Comparison of ENCODE assay signal across 14 cellular contexts in the genomic region with DNA sequence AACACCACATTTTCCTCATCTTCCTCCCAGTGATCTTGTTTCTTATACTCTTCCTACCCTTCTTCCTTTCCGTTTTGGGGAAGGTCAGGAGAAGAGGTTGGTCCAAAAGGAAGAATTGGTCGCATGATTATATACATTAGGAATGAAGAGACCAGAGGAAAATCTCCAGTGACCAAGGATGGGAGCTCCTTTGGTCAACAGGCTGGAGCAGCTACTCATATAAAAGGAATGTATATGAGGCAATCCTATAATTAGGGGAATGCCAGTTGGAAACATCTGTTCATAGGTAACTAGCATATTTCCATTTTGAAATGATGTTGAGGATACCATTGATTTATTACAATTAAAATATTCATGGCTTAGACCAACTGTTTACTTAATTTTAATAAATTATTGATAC.
DNase-seq lines count a peak whose midpoint lies in the region; ATAC-seq and TF ChIP-seq lines count a peak whose summit lies in the region.
"Had no signal": no experiment of that assay in that cellular context is flagged by ENCODE, and none has a peak within 500 bp of the region (broad histone marks: within the 10 kb centered on the region; RNA-seq: fewer than 3 reads in every experiment).

No MANE protein-coding gene starts in this region.

- peak overlapping the region; percentile 19; the same call in 1 of the 2 replicates for H3K27ac ChIP-seq in GM23248
- no peak overlapping the region for H3K27ac ChIP-seq in RWPE1
- H3K27ac ChIP-seq in trophoblast cell (ENCODE audit: low read depth, low read length) = no peak overlapping the region
- no peak overlapping the region for H3K27ac ChIP-seq in lower lobe of right lung
- H3K27ac ChIP-seq: uterus, VCaP had no signal

- H3K9me3 ChIP-seq in GM23248 (ENCODE audit: low read depth) (no peaks in the 10 kb centered on the region), trophoblast cell (ENCODE audit: insufficient read depth, low read depth, low read length) (no peaks in the 10 kb centered on the region), lower lobe of right lung (no peaks in the 10 kb centered on the region)
- H3K9me3 ChIP-seq: uterus had no signal

- WGBS in GM23248 (ENCODE audit: low coverage in 1 of 2, low lambda C conversion rate in 2 of 2, missing lambda C conversion rate in 2 of 2), 2 experiments = 21 to 25% methylated on average over 2 of the region's 2 CpGs
- no CpG with 5 or more reads among the region's 2 CpGs for WGBS in trophoblast cell (ENCODE audit: extremely low coverage, insufficient coverage, insufficient read length)

- H3K4me3 ChIP-seq in GM23248 (peak overlapping the region; percentile 30; the same call in 1 of the 2 replicates), epithelial cell of proximal tubule (ENCODE audit: low read depth, low read length) (no peak overlapping the region), trophoblast cell (ENCODE audit: low read depth, low read length) (no peak overlapping the region), lower lobe of right lung (no peak overlapping the region)
- H3K4me3 ChIP-seq: uterus had no signal

- H2AFZ ChIP-seq in GM23248 (peak overlapping the region; percentile 35; the same call in 1 of the 2 replicates), trophoblast cell (ENCODE audit: insufficient read depth, low read length, poor library complexity) (no peak overlapping the region)

- TF ChIP-seq CTCF in RWPE1 (conservative IDR thresholded peaks at IDR 0.05; ENCODE audit: low read depth) = no peak
- TF ChIP-seq CTCF in epithelial cell of proximal tubule (conservative IDR thresholded peaks at IDR 0.05; ENCODE audit: low read depth, low read length) = no peak
- TF ChIP-seq CTCF in lower lobe of right lung (IDR thresholded peaks at IDR 0.05) = no peak

- ATAC-seq in GM19351 (IDR thresholded peaks at IDR 0.05; ENCODE audit: unreplicated experiment) (no peak), lower lobe of right lung (no peak)

- POLR2A ChIA-PET in RWPE1 (lab: Yijun Ruan, JAX; ENCODE audit: low non-redundant PET) = no interaction called here

- in situ Hi-C loops in GM23248 (cut with MboI) = no loop called here

- intact Hi-C loops in lower lobe of right lung (cut with DNase I) = no loop called here

- no peak overlapping the region for H4K12ac ChIP-seq in trophoblast cell (ENCODE audit: low read depth, low read length)

- no peak overlapping the region for H2AK5ac ChIP-seq in trophoblast cell (ENCODE audit: low read length)

- H2BK5ac ChIP-seq in trophoblast cell (ENCODE audit: low read depth, low read length, poor library complexity) = no peak overlapping the region

- no peak overlapping the region for H2BK120ac ChIP-seq in trophoblast cell (ENCODE audit: insufficient read depth, low read length, poor library complexity)

- no peaks in the 10 kb centered on the region for H4K20me1 ChIP-seq in GM23248 (ENCODE audit: insufficient read depth)

- H3K36me3 ChIP-seq in GM23248 (ENCODE audit: low read depth) (no peaks in the 10 kb centered on the region), trophoblast cell (ENCODE audit: control insufficient read depth in 1 of 2, insufficient read depth in 2 of 2, low read length in 2 of 2) (no peaks in the 10 kb centered on the region), lower lobe of right lung (no peaks in the 10 kb centered on the region)
- H3K36me3 ChIP-seq: uterus had no signal

- H3K9ac ChIP-seq in GM23248 (no peak overlapping the region), trophoblast cell (ENCODE audit: low read length) (no peak overlapping the region)

- DNase-seq in GM23248 = peak; percentile 70
- peak; percentile 45 for DNase-seq in RWPE1 (ENCODE audit: low spot score)
- DNase-seq in epithelial cell of proximal tubule (ENCODE audit: low read depth) = peak; percentile 7
- DNase-seq in trophoblast cell = peak; percentile 33 to 79
- no peak for DNase-seq in activated naive CD4-positive, alpha-beta T cell treated with anti-CD3 and anti-CD28 coated beads, Interleukin-2, amount 50 U/mL, for 16 hours
- DNase-seq in activated naive CD4-positive, alpha-beta T cell (lab: John Stamatoyannopoulos, UW) = no peak
- no peak for DNase-seq in lower lobe of right lung
- DNase-seq: KG1; NCI-H2029; retina; stimulated activated naive CD4-positive, alpha-beta T cell; uterus had no signal

- H2BK12ac ChIP-seq in trophoblast cell (ENCODE audit: low read length) = no peak overlapping the region

- no peaks in the 10 kb centered on the region for H3K27me3 ChIP-seq in GM23248 (replicated peaks; ENCODE audit: insufficient read depth)
- no peaks in the 10 kb centered on the region for H3K27me3 ChIP-seq in trophoblast cell (ENCODE audit: insufficient read depth, low read length)
- H3K27me3 ChIP-seq in lower lobe of right lung (ENCODE audit: low read depth) = no peaks in the 10 kb centered on the region
- H3K27me3 ChIP-seq: uterus had no signal

- H3K4me1 ChIP-seq in GM23248 (ENCODE audit: insufficient read depth) (peaks cover 20% of the 10 kb centered on the region), trophoblast cell (ENCODE audit: control insufficient read depth in 1 of 2, insufficient read depth in 2 of 2, low read length in 2 of 2) (no peaks in the 10 kb centered on the region), lower lobe of right lung (no peaks in the 10 kb centered on the region)
- H3K4me1 ChIP-seq: uterus had no signal

- no peaks in the 10 kb centered on the region for H3K79me1 ChIP-seq in trophoblast cell (ENCODE audit: low read length)

- CTCF ChIA-PET in RWPE1 (lab: Yijun Ruan, JAX) = no interaction called here

- H3K4me2 ChIP-seq in GM23248 (ENCODE audit: unreplicated experiment) (peak overlapping the region; percentile 24), trophoblast cell (ENCODE audit: low read length) (no peak overlapping the region)

- no peak overlapping the region for H3K14ac ChIP-seq in trophoblast cell (ENCODE audit: low read length)

- H3K23ac ChIP-seq in trophoblast cell (ENCODE audit: low read length) = no peak overlapping the region

- no peak overlapping the region for H3K18ac ChIP-seq in trophoblast cell (ENCODE audit: low read length)

- peaks cover 15% of the 10 kb centered on the region; the same call in 1 of the 2 replicates for H3F3A ChIP-seq in GM23248 (ENCODE audit: insufficient read depth)

- no peak overlapping the region for H4K8ac ChIP-seq in trophoblast cell (ENCODE audit: low read depth, low read length)

- no peaks in the 10 kb centered on the region for H3K79me2 ChIP-seq in GM23248 (ENCODE audit: insufficient read depth)
- H3K79me2 ChIP-seq in trophoblast cell (ENCODE audit: control insufficient read depth, insufficient read depth, low read length, poor library complexity) = no peaks in the 10 kb centered on the region

- no peak overlapping the region for H3K4ac ChIP-seq in trophoblast cell (ENCODE audit: low read depth, low read length)

- H4K91ac ChIP-seq in trophoblast cell (ENCODE audit: low read depth, low read length) = no peak overlapping the region

- no peaks in the 10 kb centered on the region for H3K9me2 ChIP-seq in GM23248 (ENCODE audit: insufficient read depth)

Comparison
In these comparisons a context has a peak if more than half of its experiments do, and no peak if none do; other contexts are left out.
1. DNase-seq: peak in GM23248 (single experiment), RWPE1 (single experiment), epithelial cell of proximal tubule (single experiment) and trophoblast cell (2 of 2); none in activated naive CD4-positive, alpha-beta T cell treated with anti-CD3 and anti-CD28 coated beads, Interleukin-2, amount 50 U/mL, for 16 hours (single experiment), activated naive CD4-positive, alpha-beta T cell (0 of 4) and lower lobe of right lung (single experiment).